ENCODE assay signal across 8 cellular contexts in genomic region chr5:110727025-110727314, GRCh38. TPM values are rescaled to one million over a fixed set of nuclear protein-coding genes. Genes with fewer than 3 reads are reported as not detected.
DNase-seq lines count a peak whose midpoint lies in the region; ATAC-seq and TF ChIP-seq lines count a peak whose summit lies in the region.

No MANE protein-coding gene starts in this region.

- H3K36me3 ChIP-seq in body of pancreas (replicated peaks in 1 of 2; ENCODE audit: insufficient read depth in 1 of 2, low read depth in 2 of 2), result no peaks in the 10 kb centered on the region
- no peaks in the 10 kb centered on the region for H3K36me3 ChIP-seq in liver (ENCODE audit: control insufficient read depth in 4 of 4, insufficient read depth in 3 of 4, low read depth in 1 of 4, low read length in 3 of 4)
- H3K36me3 ChIP-seq in upper lobe of left lung, result no peaks in the 10 kb centered on the region

- no TSS peak for BruUV-seq in Calu3 (replicated peaks; lab: Mats Ljungman, UMichigan)

- no peaks in the 10 kb centered on the region for H3K27me3 Mint-ChIP-seq in Calu3 (ENCODE audit: unreplicated experiment)
- H3K27me3 Mint-ChIP-seq in IgD-negative memory B cell, result no peaks in the 10 kb centered on the region

- TF ChIP-seq CTCF in Calu3 (IDR thresholded peaks at IDR 0.05; ENCODE audit: unreplicated experiment) (no peak), body of pancreas (IDR thresholded peaks at IDR 0.05) (peak in 1 of 7 experiments; percentile 34), liver (IDR thresholded peaks at IDR 0.05; ENCODE audit: low read depth, low read length, missing input control) (peak; percentile 23), upper lobe of left lung (IDR thresholded peaks at IDR 0.05) (peak in 1 of 6 experiments; percentile 18)

- H3K4me3 ChIP-seq in body of pancreas (peak overlapping the region; percentile 1 to 11), liver (ENCODE audit: low read depth in 1 of 3, low read length in 3 of 3) (peak overlapping the region; percentile 51 to 76 (median 68)), upper lobe of left lung (peak overlapping the region in 3 of 4 donors; percentile 42 to 47 (median 46))

- H3K4me3 Mint-ChIP-seq in Calu3 (ENCODE audit: low read depth, unreplicated experiment) (peak overlapping the region; percentile 83), IgD-negative memory B cell (peak overlapping the region; percentile 85 to 95 (median 92))

- H3K27ac ChIP-seq in body of pancreas (peak overlapping the region in 1 of 4 donors; percentile 12), liver (ENCODE audit: low read depth in 1 of 2, low read length in 2 of 2) (no peak overlapping the region), upper lobe of left lung (no peak overlapping the region)

- H3K36me3 Mint-ChIP-seq in Calu3 (ENCODE audit: insufficient read depth, unreplicated experiment) (peaks cover 10% of the 10 kb centered on the region), IgD-negative memory B cell (peaks cover 1% of the 10 kb centered on the region)

- ATAC-seq in GM21447 (IDR thresholded peaks at IDR 0.05; ENCODE audit: unreplicated experiment), result peak; percentile 61
- ATAC-seq in body of pancreas, result peak; percentile 64
- ATAC-seq in upper lobe of left lung (ENCODE audit: low FRiP score in 2 of 2), result peak in 1 of 2 donors; percentile 45

- H3K9me3 ChIP-seq in body of pancreas, result no peaks in the 10 kb centered on the region
- no peaks in the 10 kb centered on the region for H3K9me3 ChIP-seq in liver (ENCODE audit: control insufficient read depth in 4 of 4, low read length in 3 of 4)
- H3K9me3 ChIP-seq in upper lobe of left lung, result no peaks in the 10 kb centered on the region

- peak overlapping the region in 1 of 2 donors; percentile 79 for H3K9ac ChIP-seq in liver (ENCODE audit: low read depth in 1 of 2, low read length in 2 of 2)

- H3K4me1 ChIP-seq in body of pancreas, result no peaks in the 10 kb centered on the region
- peaks cover 0 to 9% (median 3%) of the 10 kb centered on the region in 4 donors for H3K4me1 ChIP-seq in liver (ENCODE audit: control insufficient read depth in 4 of 4, insufficient read depth in 4 of 4, low read length in 3 of 4)
- no peaks in the 10 kb centered on the region for H3K4me1 ChIP-seq in upper lobe of left lung

- H3K4me1 Mint-ChIP-seq in Calu3 (ENCODE audit: low read depth, unreplicated experiment) (no peaks in the 10 kb centered on the region), IgD-negative memory B cell (peaks cover 0 to 6% (median 5%) of the 10 kb centered on the region in 3 donors)

- DNase-seq in Calu3 (no peak), body of pancreas (no peak), upper lobe of left lung (no peak), GM19238 (ENCODE audit: insufficient read length, low spot score) (no peak), NCI-H774 (lab: John Stamatoyannopoulos, UW) (no peak)

- TF ChIP-seq RAD21 in liver (IDR thresholded peaks at IDR 0.05), result peak; percentile 17 to 29

- intact Hi-C loops in Calu3 (cut with micrococcal nuclease; ENCODE audit: unreplicated experiment) (no loop called here), body of pancreas (cut with DNase I) (no loop called here)

- H3K9me3 Mint-ChIP-seq in Calu3 (ENCODE audit: low read depth, unreplicated experiment) (no peaks in the 10 kb centered on the region), IgD-negative memory B cell (peaks cover 0 to 2% (median 0%) of the 10 kb centered on the region in 3 donors)

- H3K27ac Mint-ChIP-seq in Calu3 (ENCODE audit: unreplicated experiment) (peak overlapping the region; percentile 84), IgD-negative memory B cell (peak overlapping the region in 2 of 3 donors; percentile 58 to 92)

- TF ChIP-seq EP300 in upper lobe of left lung (IDR thresholded peaks at IDR 0.05), result no peak

- H3K27me3 ChIP-seq in body of pancreas, result no peaks in the 10 kb centered on the region
- H3K27me3 ChIP-seq in liver (ENCODE audit: control insufficient read depth in 4 of 4, insufficient read depth in 4 of 4, low read length in 3 of 4), result no peaks in the 10 kb centered on the region
- no peaks in the 10 kb centered on the region for H3K27me3 ChIP-seq in upper lobe of left lung

- 19 to 36% methylated on average over 5 of the region's 5 CpGs for WGBS in body of pancreas, 2 donors
- WGBS in liver, result 20% methylated on average over 5 of the region's 5 CpGs
- WGBS in upper lobe of left lung, 2 donors, result 45 to 72% methylated on average over 5 of the region's 5 CpGs

- TF ChIP-seq POLR2A in body of pancreas (IDR thresholded peaks at IDR 0.05) (no peak), upper lobe of left lung (IDR thresholded peaks at IDR 0.05) (no peak)

- CTCF ChIA-PET in Calu3 (lab: Charles Lee), result interaction anchor here (1.4 kb wide), 1 partner anchor 10 kb away, joined by 6 read pairs; no protein-coding TSS in a partner anchor

TF ChIP-seq in liver, 16 proteins besides CTCF, POLR2A, EP300 and RAD21:
- TF ChIP-seq FOXA2 (IDR thresholded peaks at IDR 0.05) (peak; percentile 51), SP1 (IDR thresholded peaks at IDR 0.05) (no peak), ATF3 (IDR thresholded peaks at IDR 0.05) (no peak), JUND (IDR thresholded peaks at IDR 0.05) (no peak), GABPA (IDR thresholded peaks at IDR 0.05 in 1 of 2, conservative IDR thresholded peaks at IDR 0.05 in 1 of 2) (peak in 1 of 2 donors; percentile 2)

RNA-seq across cellular contexts. Expression of gene TMEM232, which starts 0.5 kb away (rescaled TPM):
- total RNA-seq in Calu3 (2022) (1.6 and 2.0 TPM in 2 replicates), body of pancreas (1 to 10 TPM; 1.3 to 3.1 TPM), liver (1 to 10 TPM; 1.4 to 2.5 TPM), upper lobe of left lung (10 to 100 TPM in 2 of 6 donors, 1 to 10 TPM in 4; 1.5 to 36.9 (median 7.8) TPM)
- polyA plus RNA-seq in IgD-negative memory B cell (not detected), liver (under 1 TPM; 0.39 to 0.61 TPM)

RNA-seq across cellular contexts. Expression of gene SLC25A46, which starts 11.8 kb away (rescaled TPM):
- total RNA-seq in Calu3 (2022) (51.0 and 53.4 TPM in 2 replicates), body of pancreas (10 to 100 TPM; 30.7 to 36.3 TPM), liver (10 to 100 TPM; 42.3 to 54.5 TPM), upper lobe of left lung (10 to 100 TPM; 18.0 to 51.8 (median 43.4) TPM)
- polyA plus RNA-seq in IgD-negative memory B cell (21.9 TPM), liver (10 to 100 TPM; 18.6 to 19.0 TPM)

Comparison
In these comparisons a context has a peak if more than half of its experiments do, and no peak if none do; other contexts are left out.
1. H3K4me3 ChIP-seq: peak in every context shown above with its lines; median percentile 68 in liver; 46 in upper lobe of left lung; 6 in body of pancreas.